Comparison of ENCODE assay signal across 1 cellular context in the genomic region with DNA sequence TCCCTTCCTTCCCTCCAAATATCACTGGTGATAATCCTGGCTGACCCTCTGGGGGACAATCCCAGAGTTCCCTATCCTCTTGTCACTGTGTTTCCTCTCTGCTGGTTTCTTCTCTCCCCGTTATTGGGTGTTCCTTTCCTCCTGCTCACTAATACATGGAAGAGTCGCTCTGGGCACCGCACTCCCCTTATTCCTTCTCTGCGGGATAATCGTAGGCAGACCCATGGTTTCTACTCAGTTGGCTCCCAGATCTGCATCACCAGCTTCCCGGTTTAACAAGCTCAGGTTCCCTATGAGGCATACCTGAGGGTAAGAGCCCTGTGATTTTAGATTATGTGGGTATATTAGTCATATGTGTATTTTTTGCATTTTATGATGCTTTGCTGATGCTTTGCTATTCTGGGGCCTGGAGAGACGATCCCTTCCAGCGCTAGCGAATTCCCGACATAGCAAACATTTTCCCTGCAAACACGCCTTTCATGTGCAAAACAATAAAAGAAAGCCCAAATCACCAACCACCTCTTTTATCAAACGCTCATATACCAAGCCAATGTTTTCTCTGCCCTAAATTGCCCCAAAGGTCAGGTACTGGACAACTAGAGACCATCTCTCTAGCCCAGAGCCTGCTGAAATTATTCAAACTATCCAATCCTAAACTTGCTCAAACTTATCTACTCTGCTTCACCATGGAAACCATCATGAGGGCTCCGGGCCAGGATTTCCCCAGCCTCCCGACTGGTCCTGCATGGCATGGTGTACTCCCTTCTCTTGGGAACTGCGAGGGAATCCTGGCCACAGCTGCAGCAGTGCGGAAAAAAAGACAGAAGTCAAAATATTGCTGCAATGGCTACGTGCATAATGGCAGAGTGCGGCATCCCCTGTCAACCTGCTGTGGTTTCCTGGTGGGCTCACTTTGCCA.
TF ChIP-seq lines count a peak whose summit lies in the region.

No MANE protein-coding gene starts in this region.

TF ChIP-seq in GM23338, 12 proteins besides CTCF, POLR2A, EP300 and RAD21 (continued from another document):
- TF ChIP-seq, protein P1, sequence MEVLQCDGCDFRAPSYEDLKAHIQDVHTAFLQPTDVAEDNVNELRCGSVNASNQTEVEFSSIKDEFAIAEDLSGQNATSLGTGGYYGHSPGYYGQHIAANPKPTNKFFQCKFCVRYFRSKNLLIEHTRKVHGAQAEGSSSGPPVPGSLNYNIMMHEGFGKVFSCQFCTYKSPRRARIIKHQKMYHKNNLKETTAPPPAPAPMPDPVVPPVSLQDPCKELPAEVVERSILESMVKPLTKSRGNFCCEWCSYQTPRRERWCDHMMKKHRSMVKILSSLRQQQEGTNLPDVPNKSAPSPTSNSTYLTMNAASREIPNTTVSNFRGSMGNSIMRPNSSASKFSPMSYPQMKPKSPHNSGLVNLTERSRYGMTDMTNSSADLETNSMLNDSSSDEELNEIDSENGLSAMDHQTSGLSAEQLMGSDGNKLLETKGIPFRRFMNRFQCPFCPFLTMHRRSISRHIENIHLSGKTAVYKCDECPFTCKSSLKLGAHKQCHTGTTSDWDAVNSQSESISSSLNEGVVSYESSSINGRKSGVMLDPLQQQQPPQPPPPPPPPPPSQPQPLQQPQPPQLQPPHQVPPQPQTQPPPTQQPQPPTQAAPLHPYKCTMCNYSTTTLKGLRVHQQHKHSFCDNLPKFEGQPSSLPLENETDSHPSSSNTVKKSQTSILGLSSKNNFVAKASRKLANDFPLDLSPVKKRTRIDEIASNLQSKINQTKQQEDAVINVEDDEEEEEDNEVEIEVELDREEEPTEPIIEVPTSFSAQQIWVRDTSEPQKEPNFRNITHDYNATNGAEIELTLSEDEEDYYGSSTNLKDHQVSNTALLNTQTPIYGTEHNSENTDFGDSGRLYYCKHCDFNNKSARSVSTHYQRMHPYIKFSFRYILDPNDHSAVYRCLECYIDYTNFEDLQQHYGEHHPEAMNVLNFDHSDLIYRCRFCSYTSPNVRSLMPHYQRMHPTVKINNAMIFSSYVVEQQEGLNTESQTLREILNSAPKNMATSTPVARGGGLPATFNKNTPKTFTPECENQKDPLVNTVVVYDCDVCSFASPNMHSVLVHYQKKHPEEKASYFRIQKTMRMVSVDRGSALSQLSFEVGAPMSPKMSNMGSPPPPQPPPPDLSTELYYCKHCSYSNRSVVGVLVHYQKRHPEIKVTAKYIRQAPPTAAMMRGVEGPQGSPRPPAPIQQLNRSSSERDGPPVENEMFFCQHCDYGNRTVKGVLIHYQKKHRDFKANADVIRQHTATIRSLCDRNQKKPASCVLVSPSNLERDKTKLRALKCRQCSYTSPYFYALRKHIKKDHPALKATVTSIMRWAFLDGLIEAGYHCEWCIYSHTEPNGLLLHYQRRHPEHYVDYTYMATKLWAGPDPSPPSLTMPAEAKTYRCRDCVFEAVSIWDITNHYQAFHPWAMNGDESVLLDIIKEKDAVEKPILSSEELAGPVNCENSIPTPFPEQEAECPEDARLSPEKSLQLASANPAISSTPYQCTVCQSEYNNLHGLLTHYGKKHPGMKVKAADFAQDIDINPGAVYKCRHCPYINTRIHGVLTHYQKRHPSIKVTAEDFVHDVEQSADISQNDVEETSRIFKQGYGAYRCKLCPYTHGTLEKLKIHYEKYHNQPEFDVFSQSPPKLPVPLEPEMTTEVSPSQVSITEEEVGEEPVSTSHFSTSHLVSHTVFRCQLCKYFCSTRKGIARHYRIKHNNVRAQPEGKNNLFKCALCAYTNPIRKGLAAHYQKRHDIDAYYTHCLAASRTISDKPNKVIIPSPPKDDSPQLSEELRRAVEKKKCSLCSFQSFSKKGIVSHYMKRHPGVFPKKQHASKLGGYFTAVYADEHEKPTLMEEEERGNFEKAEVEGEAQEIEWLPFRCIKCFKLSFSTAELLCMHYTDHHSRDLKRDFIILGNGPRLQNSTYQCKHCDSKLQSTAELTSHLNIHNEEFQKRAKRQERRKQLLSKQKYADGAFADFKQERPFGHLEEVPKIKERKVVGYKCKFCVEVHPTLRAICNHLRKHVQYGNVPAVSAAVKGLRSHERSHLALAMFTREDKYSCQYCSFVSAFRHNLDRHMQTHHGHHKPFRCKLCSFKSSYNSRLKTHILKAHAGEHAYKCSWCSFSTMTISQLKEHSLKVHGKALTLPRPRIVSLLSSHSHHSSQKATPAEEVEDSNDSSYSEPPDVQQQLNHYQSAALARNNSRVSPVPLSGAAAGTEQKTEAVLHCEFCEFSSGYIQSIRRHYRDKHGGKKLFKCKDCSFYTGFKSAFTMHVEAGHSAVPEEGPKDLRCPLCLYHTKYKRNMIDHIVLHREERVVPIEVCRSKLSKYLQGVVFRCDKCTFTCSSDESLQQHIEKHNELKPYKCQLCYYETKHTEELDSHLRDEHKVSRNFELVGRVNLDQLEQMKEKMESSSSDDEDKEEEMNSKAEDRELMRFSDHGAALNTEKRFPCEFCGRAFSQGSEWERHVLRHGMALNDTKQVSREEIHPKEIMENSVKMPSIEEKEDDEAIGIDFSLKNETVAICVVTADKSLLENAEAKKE (CRISPR knock-in tag; IDR thresholded peaks at IDR 0.05), result no peak
